9 cellular contexts compared by ENCODE assay signal in the genomic region with DNA sequence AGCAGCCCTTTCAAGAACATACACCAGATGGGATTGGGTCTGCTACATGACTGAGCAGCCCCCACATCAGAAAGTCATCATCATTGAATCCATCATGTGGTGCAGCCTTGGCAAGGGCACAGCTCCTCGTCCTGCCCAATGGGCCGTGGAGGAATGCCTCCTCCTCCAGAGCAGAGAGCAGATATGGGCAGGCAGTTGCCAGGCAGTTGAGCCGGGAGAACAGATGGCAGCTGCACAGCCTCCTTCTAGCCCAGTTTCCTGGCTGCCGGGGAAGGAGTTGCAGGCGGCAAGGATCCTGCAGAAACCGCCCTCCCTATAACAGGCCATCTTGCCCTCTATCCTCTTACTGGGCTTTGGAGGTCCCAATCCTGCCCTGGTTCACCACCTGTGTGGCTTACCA. TPM values are rescaled to one million over a fixed set of nuclear protein-coding genes. Genes with fewer than 3 reads are reported as not detected.
DNase-seq lines count a peak whose midpoint lies in the region; ATAC-seq and TF ChIP-seq lines count a peak whose summit lies in the region.
"Had no signal": no experiment of that assay in that cellular context is flagged by ENCODE, and none has a peak within 500 bp of the region (broad histone marks: within the 10 kb centered on the region; RNA-seq: fewer than 3 reads in every experiment).

No MANE protein-coding gene starts in this region.

- no peak for ATAC-seq in HG02642 (IDR thresholded peaks at IDR 0.05; ENCODE audit: poor library complexity, unreplicated experiment)

- H3K36me3 ChIP-seq in osteoblast (ENCODE audit: insufficient read depth, low read length): no peaks in the 10 kb centered on the region

- DNase-seq in D341Med (ENCODE audit: low spot score) (peak; percentile 88), NCI-H2171 (lab: John Stamatoyannopoulos, UW) (peak; percentile 99), cerebellar nuclear complex (lab: John Stamatoyannopoulos, UW) (peak; percentile 78 to 85), nephron progenitor cell (peak; percentile 20), chondrocyte (ENCODE audit: low spot score) (no peak), osteoblast (ENCODE audit: insufficient read length, low spot score, missing footprints) (no peak), NOMO-1 treated with DMSO at 0.1 percent for 48 hours (lab: John Stamatoyannopoulos, UW; ENCODE audit: unreplicated experiment) (no peak)
- DNase-seq: KG1 had no signal

- H3K27ac Mint-ChIP-seq in nephron progenitor cell (no peak overlapping the region), chondrocyte (ENCODE audit: unreplicated experiment) (no peak overlapping the region)

- TF ChIP-seq CTCF in nephron progenitor cell (IDR thresholded peaks at IDR 0.05) (no peak), chondrocyte (IDR thresholded peaks at IDR 0.05) (no peak), osteoblast (IDR thresholded peaks at IDR 0.05; ENCODE audit: extremely low read depth, low read depth, low read length) (no peak)

- H3K36me3 Mint-ChIP-seq in nephron progenitor cell (ENCODE audit: low read depth) (no peaks in the 10 kb centered on the region), chondrocyte (ENCODE audit: low read depth) (no peaks in the 10 kb centered on the region)

- H4K20me1 ChIP-seq in osteoblast (ENCODE audit: insufficient read depth, low read length): no peaks in the 10 kb centered on the region

- H3K4me1 ChIP-seq in osteoblast (ENCODE audit: insufficient read depth, low read length): peaks cover 4% of the 10 kb centered on the region

- H3K4me3 Mint-ChIP-seq in nephron progenitor cell (no peak overlapping the region), chondrocyte (ENCODE audit: unreplicated experiment) (no peak overlapping the region)

- H2AFZ ChIP-seq in osteoblast (ENCODE audit: low read length): no peak overlapping the region

- H3K4me1 Mint-ChIP-seq in nephron progenitor cell (peaks cover 30% of the 10 kb centered on the region), chondrocyte (ENCODE audit: low read depth) (peaks cover 4% of the 10 kb centered on the region)

- no peaks in the 10 kb centered on the region for H3K79me2 ChIP-seq in osteoblast (ENCODE audit: insufficient read depth, low read length)

- H3K27ac ChIP-seq in osteoblast (ENCODE audit: low read depth, low read length): no peak overlapping the region

- peaks cover 5% of the 10 kb centered on the region for H3K27me3 ChIP-seq in osteoblast (ENCODE audit: insufficient read depth, low read length)

- H3K4me2 ChIP-seq in osteoblast (ENCODE audit: insufficient read depth, low read length): no peak overlapping the region

- H3K9me3 ChIP-seq in osteoblast (ENCODE audit: low read depth, low read length): no peaks in the 10 kb centered on the region

- peaks cover 12% of the 10 kb centered on the region for H3K9me3 Mint-ChIP-seq in nephron progenitor cell
- no peaks in the 10 kb centered on the region for H3K9me3 Mint-ChIP-seq in chondrocyte (ENCODE audit: low read depth)

- H3K4me3 ChIP-seq in osteoblast (ENCODE audit: insufficient read depth, low read length): no peak overlapping the region

- peaks cover 20% of the 10 kb centered on the region for H3K27me3 Mint-ChIP-seq in nephron progenitor cell (ENCODE audit: low read depth, poor library complexity)
- peaks cover 4% of the 10 kb centered on the region for H3K27me3 Mint-ChIP-seq in chondrocyte (ENCODE audit: low read depth)

RNA-seq across cellular contexts. Expression of a gene that starts 11.9 kb away (rescaled TPM):
- total RNA-seq in chondrocyte (62.8 to 99.6 TPM (median 98.5 TPM) in 3 replicates), osteoblast (26.5 and 27.1 TPM in 2 replicates)

Comparison
In these comparisons a context has a peak if more than half of its experiments do, and no peak if none do; other contexts are left out.
1. DNase-seq: peak in D341Med (single experiment), NCI-H2171 (single experiment), cerebellar nuclear complex (2 of 2) and nephron progenitor cell (single experiment); none in chondrocyte (single experiment), osteoblast (single experiment) and NOMO-1 treated with DMSO at 0.1 percent for 48 hours (single experiment).